ENCODE assay signal across 11 cellular contexts in the genomic region with DNA sequence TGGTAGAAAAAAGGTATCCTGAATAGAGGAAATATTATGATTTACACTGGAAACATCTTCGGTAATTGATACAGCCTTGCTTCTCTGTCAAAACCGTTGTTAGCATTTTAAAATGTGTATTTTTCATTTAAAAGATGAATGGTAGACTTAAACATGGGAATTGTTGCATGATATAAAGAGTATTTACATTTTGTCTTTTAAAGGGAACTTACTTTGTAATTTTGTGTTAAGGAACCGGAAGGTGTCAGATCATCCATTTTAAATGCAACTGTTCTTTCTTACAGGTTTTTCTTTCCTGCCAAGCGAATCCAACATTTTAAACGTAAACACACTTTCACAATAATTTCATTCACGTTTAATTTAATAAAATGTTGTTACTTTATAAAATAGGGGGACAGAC. TPM values are rescaled to one million over a fixed set of nuclear protein-coding genes. Genes with fewer than 3 reads are reported as not detected.
A peak's percentile ranks its signal among the peaks of the same experiment; 100 is the strongest.
DNase-seq lines count a peak whose midpoint lies in the region; TF ChIP-seq lines count a peak whose summit lies in the region.
"Had no signal": no experiment of that assay in that cellular context is flagged by ENCODE, and none has a peak within 500 bp of the region (broad histone marks: within the 10 kb centered on the region; RNA-seq: fewer than 3 reads in every experiment).

No MANE protein-coding gene starts in this region.

- H3F3A ChIP-seq in SU-DHL-6 (ENCODE audit: insufficient read depth): peaks cover 68% of the 10 kb centered on the region

- H3K4me2 ChIP-seq in SU-DHL-6 (ENCODE audit: low read depth, low read length, poor library complexity, severe bottlenecking): peak overlapping the region; percentile 100

- H4K20me1 ChIP-seq in SU-DHL-6 (ENCODE audit: low read depth, low read length): peaks cover 2% of the 10 kb centered on the region; the same call in 1 of the 2 replicates

- H3K27ac ChIP-seq in HUES6 (ENCODE audit: low read depth, low read length) (peak overlapping the region; percentile 89; the same call in 1 of the 2 replicates), SU-DHL-6 (ENCODE audit: low read depth, low read length) (peak overlapping the region; percentile 96), prostate gland (no peak overlapping the region)
- H3K27ac ChIP-seq: spleen had no signal

- H2AFZ ChIP-seq in SU-DHL-6 (ENCODE audit: low read depth, low read length, severe bottlenecking): no peak overlapping the region

- no peaks in the 10 kb centered on the region for H3K9me2 ChIP-seq in SU-DHL-6 (replicated peaks; ENCODE audit: insufficient read depth, low read length)

- H3K27me3 ChIP-seq in HUES6 (ENCODE audit: control insufficient read depth, insufficient read depth, low read length): no peaks in the 10 kb centered on the region
- H3K27me3 ChIP-seq in SU-DHL-6 (ENCODE audit: low read length): no peaks in the 10 kb centered on the region
- H3K27me3 ChIP-seq in prostate gland (replicated peaks; ENCODE audit: insufficient read depth): peaks cover 79% of the 10 kb centered on the region

- H3K4me1 ChIP-seq in HUES6 (ENCODE audit: control insufficient read depth, insufficient read depth, low read length) (peaks cover 6% of the 10 kb centered on the region), prostate gland (replicated peaks) (peaks cover 9% of the 10 kb centered on the region)

- 72% methylated on average over 6 of the region's 6 CpGs for WGBS in prostate gland

- TF ChIP-seq POLR2A in prostate gland (IDR thresholded peaks at IDR 0.05): no peak

- H3K9ac ChIP-seq in HUES6 (ENCODE audit: low read length) (peak overlapping the region; percentile 97), SU-DHL-6 (ENCODE audit: low read length) (peak overlapping the region; percentile 92)

- H3K79me2 ChIP-seq in SU-DHL-6 (ENCODE audit: insufficient read depth, low read length): peaks cover 63% of the 10 kb centered on the region

- DNase-seq in NCI-H1092 treated with DMSO at 0.1 percent for 48 hours (lab: John Stamatoyannopoulos, UW) (peak; percentile 73), NCI-H1092 (lab: John Stamatoyannopoulos, UW) (no peak), left kidney (ENCODE audit: low read depth, low spot score) (peak; percentile 49), prostate gland (ENCODE audit: low spot score) (no peak), NCI-H187 (lab: John Stamatoyannopoulos, UW) (no peak)
- no peak for DNase-seq in activated CD4-positive, alpha-beta T cell treated with anti-CD3 and anti-CD28 coated beads, Interleukin-2, amount 50 U/mL, for 48 hours
- DNase-seq: activated CD4-positive, alpha-beta T cell treated with anti-CD3 and anti-CD28 coated beads for 48 hours; NCI-H510A; spleen had no signal

- H3K36me3 ChIP-seq in HUES6 (ENCODE audit: control insufficient read depth, insufficient read depth, low read length) (0 out of 2 replicates have a peak, but pooled peaks cover 6% of the 10 kb centered on the region), SU-DHL-6 (ENCODE audit: low read length) (no peaks in the 10 kb centered on the region), prostate gland (no peaks in the 10 kb centered on the region)
- H3K36me3 ChIP-seq: spleen had no signal

- TF ChIP-seq CTCF in SU-DHL-6 (IDR thresholded peaks at IDR 0.05; ENCODE audit: insufficient read depth, low read length, poor library complexity, severe bottlenecking) (no peak), prostate gland (IDR thresholded peaks at IDR 0.05) (no peak)

- H3K9me3 ChIP-seq in HUES6 (ENCODE audit: control insufficient read depth, insufficient read depth, low read depth, low read length) (no peaks in the 10 kb centered on the region), SU-DHL-6 (ENCODE audit: insufficient read depth, low read length) (no peaks in the 10 kb centered on the region), prostate gland (no peaks in the 10 kb centered on the region)

- peak overlapping the region; percentile 96 for H3K4me3 ChIP-seq in HUES6 (ENCODE audit: low read depth, low read length)
- H3K4me3 ChIP-seq in SU-DHL-6 (ENCODE audit: insufficient read depth, low read length, poor library complexity, severe bottlenecking): peak overlapping the region; percentile 62
- H3K4me3 ChIP-seq in prostate gland: no peak overlapping the region

- intact Hi-C loops in prostate gland (cut with DNase I): no loop called here

RNA-seq across cellular contexts. Expression of a gene that starts 1.8 kb away (rescaled TPM):
- 1 to 10 TPM in 1 of 2 donors, not detected in 1; 9.6 TPM for total RNA-seq in prostate gland

RNA-seq across cellular contexts. Expression of a gene that starts 59.7 kb away (rescaled TPM):
- total RNA-seq in prostate gland: 10 to 100 TPM; 34.3 to 46.0 TPM

Comparison
In these comparisons a context has a peak if more than half of its experiments do, and no peak if none do; other contexts are left out.
1. DNase-seq: peak in NCI-H1092 treated with DMSO at 0.1 percent for 48 hours (single experiment) and left kidney (single experiment); none in NCI-H1092 (single experiment), prostate gland (single experiment), NCI-H187 (0 of 2) and activated CD4-positive, alpha-beta T cell treated with anti-CD3 and anti-CD28 coated beads, Interleukin-2, amount 50 U/mL, for 48 hours (0 of 2).
2. H3K27ac ChIP-seq: peak in HUES6 (single experiment) and SU-DHL-6 (single experiment); none in prostate gland (0 of 2).
3. H3K4me3 ChIP-seq: peak in HUES6 (single experiment) and SU-DHL-6 (single experiment); none in prostate gland (0 of 2).